ENCODE assay signal across 2 cellular contexts in the genomic region with DNA sequence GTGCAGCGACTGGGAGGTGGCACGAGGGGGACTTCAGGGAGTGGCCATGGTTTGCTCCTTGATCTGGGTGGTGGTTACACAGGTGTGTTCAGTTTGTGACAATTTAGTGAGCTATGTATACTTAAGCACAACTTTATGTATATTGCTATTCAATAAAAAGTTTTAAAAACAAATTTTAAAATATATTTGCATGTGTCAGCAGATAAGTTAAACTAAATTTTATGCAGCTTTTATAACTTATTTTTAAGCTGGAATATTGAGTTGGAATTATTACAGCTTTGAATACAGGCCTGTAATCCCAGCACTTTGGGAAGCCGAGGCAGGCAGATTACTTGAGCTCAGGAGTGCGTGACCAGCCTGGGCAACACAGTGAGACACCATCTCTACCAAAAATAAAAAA.
TF ChIP-seq lines count a peak whose summit lies in the region.

No MANE protein-coding gene starts in this region.

TF ChIP-seq in A549, 52 proteins besides CTCF, POLR2A, EP300 and RAD21:
- TF ChIP-seq MAFK (IDR thresholded peaks at IDR 0.05; ENCODE audit: partially characterized antibody) (peak; percentile 84), RCOR1 (IDR thresholded peaks at IDR 0.05; ENCODE audit: low read depth, low read length) (no peak)
- TF ChIP-seq, protein P1, sequence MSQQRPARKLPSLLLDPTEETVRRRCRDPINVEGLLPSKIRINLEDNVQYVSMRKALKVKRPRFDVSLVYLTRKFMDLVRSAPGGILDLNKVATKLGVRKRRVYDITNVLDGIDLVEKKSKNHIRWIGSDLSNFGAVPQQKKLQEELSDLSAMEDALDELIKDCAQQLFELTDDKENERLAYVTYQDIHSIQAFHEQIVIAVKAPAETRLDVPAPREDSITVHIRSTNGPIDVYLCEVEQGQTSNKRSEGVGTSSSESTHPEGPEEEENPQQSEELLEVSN (IDR thresholded peaks at IDR 0.05; ENCODE audit: borderline replicate concordance, low read depth), result no peak

TF ChIP-seq in K562, 482 proteins besides CTCF, POLR2A, EP300 and RAD21:
- TF ChIP-seq, protein P2, sequence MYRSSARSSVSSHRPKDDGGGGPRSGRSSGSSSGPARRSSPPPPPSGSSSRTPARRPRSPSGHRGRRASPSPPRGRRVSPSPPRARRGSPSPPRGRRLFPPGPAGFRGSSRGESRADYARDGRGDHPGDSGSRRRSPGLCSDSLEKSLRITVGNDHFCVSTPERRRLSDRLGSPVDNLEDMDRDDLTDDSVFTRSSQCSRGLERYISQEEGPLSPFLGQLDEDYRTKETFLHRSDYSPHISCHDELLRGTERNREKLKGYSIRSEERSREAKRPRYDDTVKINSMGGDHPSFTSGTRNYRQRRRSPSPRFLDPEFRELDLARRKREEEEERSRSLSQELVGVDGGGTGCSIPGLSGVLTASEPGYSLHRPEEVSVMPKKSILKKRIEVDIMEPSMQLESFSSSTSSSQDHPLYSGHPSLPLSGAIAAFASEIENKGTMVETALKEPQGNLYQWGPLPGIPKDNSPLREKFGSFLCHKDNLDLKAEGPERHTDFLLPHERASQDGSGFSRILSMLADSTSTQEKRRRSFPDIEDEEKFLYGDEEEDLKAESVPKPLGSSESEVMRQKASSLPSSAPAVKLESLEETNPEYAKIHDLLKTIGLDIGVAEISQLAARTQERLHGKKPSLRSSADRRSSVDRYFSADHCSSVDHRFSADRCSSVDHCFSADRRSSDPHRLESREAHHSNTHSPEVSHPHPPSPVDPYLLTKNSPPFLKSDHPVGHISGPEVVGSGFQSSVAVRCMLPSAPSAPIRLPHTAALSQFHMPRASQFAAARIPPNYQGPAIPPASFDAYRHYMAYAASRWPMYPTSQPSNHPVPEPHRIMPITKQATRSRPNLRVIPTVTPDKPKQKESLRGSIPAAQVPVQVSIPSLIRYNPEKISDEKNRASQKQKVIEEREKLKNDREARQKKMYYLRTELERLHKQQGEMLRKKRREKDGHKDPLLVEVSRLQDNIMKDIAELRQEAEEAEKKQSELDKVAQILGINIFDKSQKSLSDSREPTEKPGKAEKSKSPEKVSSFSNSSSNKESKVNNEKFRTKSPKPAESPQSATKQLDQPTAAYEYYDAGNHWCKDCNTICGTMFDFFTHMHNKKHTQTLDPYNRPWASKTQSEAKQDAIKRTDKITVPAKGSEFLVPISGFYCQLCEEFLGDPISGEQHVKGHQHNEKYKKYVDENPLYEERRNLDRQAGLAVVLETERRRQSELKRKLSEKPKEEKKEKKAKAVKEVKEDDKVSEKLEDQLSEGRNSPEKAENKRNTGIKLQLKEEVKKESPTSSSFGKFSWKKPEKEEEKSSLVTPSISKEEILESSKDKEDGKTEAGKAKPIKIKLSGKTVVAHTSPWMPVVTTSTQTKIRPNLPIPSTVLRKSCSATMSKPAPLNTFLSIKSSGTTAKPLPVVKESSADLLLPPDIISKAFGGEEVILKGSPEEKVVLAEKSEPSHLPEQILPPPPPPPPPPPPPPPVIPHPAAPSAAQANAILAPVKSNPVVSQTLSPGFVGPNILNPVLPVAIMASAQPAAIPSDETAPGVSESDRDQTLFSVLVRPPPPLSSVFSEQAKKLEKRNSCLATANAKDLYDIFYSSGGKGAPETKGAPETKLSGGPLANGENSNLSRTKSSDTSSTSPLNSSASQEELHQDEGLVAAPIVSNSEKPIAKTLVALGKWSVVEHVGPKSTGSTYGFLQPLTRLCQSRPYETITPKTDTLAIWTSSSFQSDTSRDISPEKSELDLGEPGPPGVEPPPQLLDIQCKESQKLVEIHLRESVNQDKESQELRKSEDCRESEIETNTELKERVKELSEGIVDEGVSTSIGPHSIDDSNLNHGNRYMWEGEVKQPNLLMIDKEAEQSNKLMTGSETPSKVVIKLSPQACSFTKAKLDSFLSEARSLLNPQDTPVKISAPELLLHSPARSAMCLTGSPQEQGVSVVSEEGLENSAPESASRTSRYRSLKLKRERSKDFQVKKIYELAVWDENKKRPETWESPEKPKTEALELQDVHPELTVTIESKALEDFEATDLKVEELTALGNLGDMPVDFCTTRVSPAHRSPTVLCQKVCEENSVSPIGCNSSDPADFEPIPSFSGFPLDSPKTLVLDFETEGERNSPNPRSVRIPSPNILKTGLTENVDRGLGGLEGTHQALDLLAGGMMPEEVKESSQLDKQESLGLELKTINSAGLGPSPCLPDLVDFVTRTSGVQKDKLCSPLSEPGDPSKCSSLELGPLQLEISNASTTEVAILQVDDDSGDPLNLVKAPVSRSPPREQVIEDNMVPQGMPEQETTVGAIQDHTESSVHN (IDR thresholded peaks at IDR 0.05; ENCODE audit: borderline replicate concordance in 1 of 2, low read depth in 1 of 2), result no peak
- no peak for TF ChIP-seq TAL1 (IDR thresholded peaks at IDR 0.05)
- no peak for TF ChIP-seq CBX2 (IDR thresholded peaks at IDR 0.05; ENCODE audit: insufficient read depth, low read length, poor library complexity, severe bottlenecking)
- no peak for TF ChIP-seq ZNF583 (CRISPR knock-in tag; IDR thresholded peaks at IDR 0.05)
- TF ChIP-seq IFI16 (CRISPR knock-in tag; IDR thresholded peaks at IDR 0.05), result no peak
- TF ChIP-seq HDAC8 (tag; IDR thresholded peaks at IDR 0.05), result no peak
- no peak for TF ChIP-seq STAG1 (CRISPR knock-in tag; IDR thresholded peaks at IDR 0.05; ENCODE audit: borderline replicate concordance)
- TF ChIP-seq, protein P3, sequence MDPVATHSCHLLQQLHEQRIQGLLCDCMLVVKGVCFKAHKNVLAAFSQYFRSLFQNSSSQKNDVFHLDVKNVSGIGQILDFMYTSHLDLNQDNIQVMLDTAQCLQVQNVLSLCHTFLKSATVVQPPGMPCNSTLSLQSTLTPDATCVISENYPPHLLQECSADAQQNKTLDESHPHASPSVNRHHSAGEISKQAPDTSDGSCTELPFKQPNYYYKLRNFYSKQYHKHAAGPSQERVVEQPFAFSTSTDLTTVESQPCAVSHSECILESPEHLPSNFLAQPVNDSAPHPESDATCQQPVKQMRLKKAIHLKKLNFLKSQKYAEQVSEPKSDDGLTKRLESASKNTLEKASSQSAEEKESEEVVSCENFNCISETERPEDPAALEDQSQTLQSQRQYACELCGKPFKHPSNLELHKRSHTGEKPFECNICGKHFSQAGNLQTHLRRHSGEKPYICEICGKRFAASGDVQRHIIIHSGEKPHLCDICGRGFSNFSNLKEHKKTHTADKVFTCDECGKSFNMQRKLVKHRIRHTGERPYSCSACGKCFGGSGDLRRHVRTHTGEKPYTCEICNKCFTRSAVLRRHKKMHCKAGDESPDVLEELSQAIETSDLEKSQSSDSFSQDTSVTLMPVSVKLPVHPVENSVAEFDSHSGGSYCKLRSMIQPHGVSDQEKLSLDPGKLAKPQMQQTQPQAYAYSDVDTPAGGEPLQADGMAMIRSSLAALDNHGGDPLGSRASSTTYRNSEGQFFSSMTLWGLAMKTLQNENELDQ (CRISPR knock-in tag; IDR thresholded peaks at IDR 0.05; ENCODE audit: borderline replicate concordance), result no peak
- TF ChIP-seq ZNF146 (CRISPR knock-in tag; IDR thresholded peaks at IDR 0.05; ENCODE audit: unreplicated experiment), result no peak
- no peak for TF ChIP-seq HNRNPLL (IDR thresholded peaks at IDR 0.05; ENCODE audit: low read depth, low read length, poor library complexity, severe bottlenecking)
- no peak for TF ChIP-seq ZFP30 (CRISPR knock-in tag; IDR thresholded peaks at IDR 0.05; ENCODE audit: borderline replicate concordance)
- TF ChIP-seq ETS2 (tag; IDR thresholded peaks at IDR 0.05; ENCODE audit: borderline replicate concordance, poor library complexity, severe bottlenecking), result no peak
- TF ChIP-seq ZKSCAN3 (CRISPR knock-in tag; IDR thresholded peaks at IDR 0.05), result no peak
- TF ChIP-seq ZNF584 (CRISPR knock-in tag; IDR thresholded peaks at IDR 0.05; ENCODE audit: low read depth), result no peak
- no peak for TF ChIP-seq ZNF766 (CRISPR knock-in tag; conservative IDR thresholded peaks at IDR 0.05)
- no peak for TF ChIP-seq CBX8 (IDR thresholded peaks at IDR 0.05; ENCODE audit: borderline replicate concordance, extremely low read depth, low read depth, low read length, poor library complexity, severe bottlenecking)
- TF ChIP-seq KAT8 (IDR thresholded peaks at IDR 0.05; ENCODE audit: low read depth), result no peak
- TF ChIP-seq CHD2 (IDR thresholded peaks at IDR 0.05; ENCODE audit: low read depth, low read length), result no peak
- no peak for TF ChIP-seq U2AF2 (optimal IDR thresholded peaks at IDR 0.05; ENCODE audit: low read depth, low read length)
- TF ChIP-seq KLF10 (CRISPR knock-in tag; IDR thresholded peaks at IDR 0.05), result no peak
- TF ChIP-seq MAFF (IDR thresholded peaks at IDR 0.05; ENCODE audit: low read length), result peak; percentile 59; the same call in 1 of the 2 replicates
- TF ChIP-seq, protein P4, sequence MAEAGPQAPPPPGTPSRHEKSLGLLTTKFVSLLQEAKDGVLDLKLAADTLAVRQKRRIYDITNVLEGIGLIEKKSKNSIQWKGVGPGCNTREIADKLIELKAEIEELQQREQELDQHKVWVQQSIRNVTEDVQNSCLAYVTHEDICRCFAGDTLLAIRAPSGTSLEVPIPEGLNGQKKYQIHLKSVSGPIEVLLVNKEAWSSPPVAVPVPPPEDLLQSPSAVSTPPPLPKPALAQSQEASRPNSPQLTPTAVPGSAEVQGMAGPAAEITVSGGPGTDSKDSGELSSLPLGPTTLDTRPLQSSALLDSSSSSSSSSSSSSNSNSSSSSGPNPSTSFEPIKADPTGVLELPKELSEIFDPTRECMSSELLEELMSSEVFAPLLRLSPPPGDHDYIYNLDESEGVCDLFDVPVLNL (CRISPR knock-in tag; IDR thresholded peaks at IDR 0.05; ENCODE audit: low read depth), result no peak
- TF ChIP-seq, protein P5, sequence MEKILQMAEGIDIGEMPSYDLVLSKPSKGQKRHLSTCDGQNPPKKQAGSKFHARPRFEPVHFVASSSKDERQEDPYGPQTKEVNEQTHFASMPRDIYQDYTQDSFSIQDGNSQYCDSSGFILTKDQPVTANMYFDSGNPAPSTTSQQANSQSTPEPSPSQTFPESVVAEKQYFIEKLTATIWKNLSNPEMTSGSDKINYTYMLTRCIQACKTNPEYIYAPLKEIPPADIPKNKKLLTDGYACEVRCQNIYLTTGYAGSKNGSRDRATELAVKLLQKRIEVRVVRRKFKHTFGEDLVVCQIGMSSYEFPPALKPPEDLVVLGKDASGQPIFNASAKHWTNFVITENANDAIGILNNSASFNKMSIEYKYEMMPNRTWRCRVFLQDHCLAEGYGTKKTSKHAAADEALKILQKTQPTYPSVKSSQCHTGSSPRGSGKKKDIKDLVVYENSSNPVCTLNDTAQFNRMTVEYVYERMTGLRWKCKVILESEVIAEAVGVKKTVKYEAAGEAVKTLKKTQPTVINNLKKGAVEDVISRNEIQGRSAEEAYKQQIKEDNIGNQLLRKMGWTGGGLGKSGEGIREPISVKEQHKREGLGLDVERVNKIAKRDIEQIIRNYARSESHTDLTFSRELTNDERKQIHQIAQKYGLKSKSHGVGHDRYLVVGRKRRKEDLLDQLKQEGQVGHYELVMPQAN (IDR thresholded peaks at IDR 0.05; ENCODE audit: borderline replicate concordance), result no peak
- TF ChIP-seq SREBF1 (IDR thresholded peaks at IDR 0.05; ENCODE audit: borderline replicate concordance, low read depth, low read length), result no peak
- TF ChIP-seq ZNF316 (IDR thresholded peaks at IDR 0.05), result peak; percentile 85
- no peak for TF ChIP-seq PHB2 (IDR thresholded peaks at IDR 0.05; ENCODE audit: low read depth)
- no peak for TF ChIP-seq PYGO2 (tag; IDR thresholded peaks at IDR 0.05)
- peak; percentile 21; the same call in 1 of the 2 replicates for TF ChIP-seq MAFG (tag; conservative IDR thresholded peaks at IDR 0.05)
- TF ChIP-seq, protein P6, sequence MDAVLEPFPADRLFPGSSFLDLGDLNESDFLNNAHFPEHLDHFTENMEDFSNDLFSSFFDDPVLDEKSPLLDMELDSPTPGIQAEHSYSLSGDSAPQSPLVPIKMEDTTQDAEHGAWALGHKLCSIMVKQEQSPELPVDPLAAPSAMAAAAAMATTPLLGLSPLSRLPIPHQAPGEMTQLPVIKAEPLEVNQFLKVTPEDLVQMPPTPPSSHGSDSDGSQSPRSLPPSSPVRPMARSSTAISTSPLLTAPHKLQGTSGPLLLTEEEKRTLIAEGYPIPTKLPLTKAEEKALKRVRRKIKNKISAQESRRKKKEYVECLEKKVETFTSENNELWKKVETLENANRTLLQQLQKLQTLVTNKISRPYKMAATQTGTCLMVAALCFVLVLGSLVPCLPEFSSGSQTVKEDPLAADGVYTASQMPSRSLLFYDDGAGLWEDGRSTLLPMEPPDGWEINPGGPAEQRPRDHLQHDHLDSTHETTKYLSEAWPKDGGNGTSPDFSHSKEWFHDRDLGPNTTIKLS (IDR thresholded peaks at IDR 0.05; ENCODE audit: borderline replicate concordance, low read depth), result no peak
- TF ChIP-seq ZC3H8 (IDR thresholded peaks at IDR 0.05), result no peak
- TF ChIP-seq TGIF2 (CRISPR knock-in tag; IDR thresholded peaks at IDR 0.05), result no peak
- TF ChIP-seq ETV6 (IDR thresholded peaks at IDR 0.05; ENCODE audit: borderline replicate concordance in 1 of 2, low read depth in 2 of 2, low read length in 1 of 2), result no peak
- no peak for TF ChIP-seq ETV6 (CRISPR knock-in tag; IDR thresholded peaks at IDR 0.05; ENCODE audit: borderline replicate concordance)
- no peak for TF ChIP-seq KLF13 (tag; IDR thresholded peaks at IDR 0.05; ENCODE audit: borderline replicate concordance, low read depth)
- TF ChIP-seq LARP7 (IDR thresholded peaks at IDR 0.05), result no peak
- peak; percentile 64; the same call in 1 of the 2 replicates for TF ChIP-seq MAFK (IDR thresholded peaks at IDR 0.05; ENCODE audit: low read length)
- no peak for TF ChIP-seq TCF3 (CRISPR knock-in tag; IDR thresholded peaks at IDR 0.05)
- TF ChIP-seq RBFOX2 (IDR thresholded peaks at IDR 0.05; ENCODE audit: low read depth, low read length), result no peak
- no peak for TF ChIP-seq ZNF3 (CRISPR knock-in tag; IDR thresholded peaks at IDR 0.05)
- TF ChIP-seq MCM3 (IDR thresholded peaks at IDR 0.05), result no peak
- peak; percentile 57; the same call in 1 of the 2 replicates for TF ChIP-seq C11orf30 (IDR thresholded peaks at IDR 0.05; ENCODE audit: low read depth)
- TF ChIP-seq ZNF778 (CRISPR knock-in tag; IDR thresholded peaks at IDR 0.05), result no peak
- TF ChIP-seq, protein P7, sequence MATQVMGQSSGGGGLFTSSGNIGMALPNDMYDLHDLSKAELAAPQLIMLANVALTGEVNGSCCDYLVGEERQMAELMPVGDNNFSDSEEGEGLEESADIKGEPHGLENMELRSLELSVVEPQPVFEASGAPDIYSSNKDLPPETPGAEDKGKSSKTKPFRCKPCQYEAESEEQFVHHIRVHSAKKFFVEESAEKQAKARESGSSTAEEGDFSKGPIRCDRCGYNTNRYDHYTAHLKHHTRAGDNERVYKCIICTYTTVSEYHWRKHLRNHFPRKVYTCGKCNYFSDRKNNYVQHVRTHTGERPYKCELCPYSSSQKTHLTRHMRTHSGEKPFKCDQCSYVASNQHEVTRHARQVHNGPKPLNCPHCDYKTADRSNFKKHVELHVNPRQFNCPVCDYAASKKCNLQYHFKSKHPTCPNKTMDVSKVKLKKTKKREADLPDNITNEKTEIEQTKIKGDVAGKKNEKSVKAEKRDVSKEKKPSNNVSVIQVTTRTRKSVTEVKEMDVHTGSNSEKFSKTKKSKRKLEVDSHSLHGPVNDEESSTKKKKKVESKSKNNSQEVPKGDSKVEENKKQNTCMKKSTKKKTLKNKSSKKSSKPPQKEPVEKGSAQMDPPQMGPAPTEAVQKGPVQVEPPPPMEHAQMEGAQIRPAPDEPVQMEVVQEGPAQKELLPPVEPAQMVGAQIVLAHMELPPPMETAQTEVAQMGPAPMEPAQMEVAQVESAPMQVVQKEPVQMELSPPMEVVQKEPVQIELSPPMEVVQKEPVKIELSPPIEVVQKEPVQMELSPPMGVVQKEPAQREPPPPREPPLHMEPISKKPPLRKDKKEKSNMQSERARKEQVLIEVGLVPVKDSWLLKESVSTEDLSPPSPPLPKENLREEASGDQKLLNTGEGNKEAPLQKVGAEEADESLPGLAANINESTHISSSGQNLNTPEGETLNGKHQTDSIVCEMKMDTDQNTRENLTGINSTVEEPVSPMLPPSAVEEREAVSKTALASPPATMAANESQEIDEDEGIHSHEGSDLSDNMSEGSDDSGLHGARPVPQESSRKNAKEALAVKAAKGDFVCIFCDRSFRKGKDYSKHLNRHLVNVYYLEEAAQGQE (CRISPR knock-in tag; IDR thresholded peaks at IDR 0.05; ENCODE audit: low read depth), result no peak
